Comparison of ENCODE assay signal across 18 cellular contexts in the genomic region with DNA sequence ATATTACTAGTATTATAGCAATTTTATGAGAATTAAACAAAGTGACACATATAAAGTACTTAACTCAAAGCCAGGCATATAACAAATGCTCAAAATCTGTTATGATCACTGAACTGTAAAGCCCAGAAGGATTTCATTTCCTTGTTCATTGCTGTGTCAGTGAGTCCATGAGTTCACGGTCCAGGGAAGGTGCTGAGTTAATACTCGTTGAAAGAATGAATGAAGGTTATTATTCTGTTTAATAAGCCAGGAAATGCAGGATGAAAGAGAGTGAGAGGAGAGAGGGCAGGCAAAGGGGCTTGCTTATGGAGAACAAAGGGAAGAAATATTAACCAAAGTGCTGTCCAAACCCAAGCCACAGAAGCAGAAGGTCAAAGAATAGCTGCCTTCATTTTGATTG.
DNase-seq lines count a peak whose midpoint lies in the region; ATAC-seq and TF ChIP-seq lines count a peak whose summit lies in the region.
"Had no signal": no experiment of that assay in that cellular context is flagged by ENCODE, and none has a peak within 500 bp of the region (broad histone marks: within the 10 kb centered on the region; RNA-seq: fewer than 3 reads in every experiment).

No MANE protein-coding gene starts in this region.

- H3K27me3 Mint-ChIP-seq in effector memory CD8-positive, alpha-beta T cell, result no peaks in the 10 kb centered on the region
- H3K27me3 Mint-ChIP-seq: activated naive CD8-positive, alpha-beta T cell; CD4-positive, CD25-positive, alpha-beta regulatory T cell had no signal

- TF ChIP-seq CTCF in GM20000 (IDR thresholded peaks at IDR 0.05; ENCODE audit: extremely low read depth, missing control alignments), result no peak

- H3K36me3 Mint-ChIP-seq in effector memory CD8-positive, alpha-beta T cell (ENCODE audit: insufficient read depth), result no peaks in the 10 kb centered on the region
- H3K36me3 Mint-ChIP-seq: activated naive CD8-positive, alpha-beta T cell; CD4-positive, CD25-positive, alpha-beta regulatory T cell; mesothelial cell of epicardium had no signal

- peak overlapping the region; percentile 9 to 84 for H3K27ac Mint-ChIP-seq in effector memory CD8-positive, alpha-beta T cell
- H3K27ac Mint-ChIP-seq: activated CD4-positive, alpha-beta memory T cell treated with anti-CD3 and anti-CD28 coated beads, Interleukin-2, amount 10 ng/mL, durations not matched to agents 7 days and 5 days; HFFc6; mesothelial cell of epicardium had no signal

- DNase-seq in NCI-H510A treated with DMSO at 0.1 percent for 48 hours (lab: John Stamatoyannopoulos, UW) (peak; percentile 10), NCI-H510A (lab: John Stamatoyannopoulos, UW) (no peak), GM20000 (ENCODE audit: low spot score) (peak; percentile 28), retina (peak; percentile 61), NCI-H82 (lab: John Stamatoyannopoulos, UW) (no peak), NCI-H2171 treated with DMSO at 0.1 percent for 48 hours (lab: John Stamatoyannopoulos, UW) (no peak)
- DNase-seq in effector memory CD8-positive, alpha-beta T cell, result no peak
- DNase-seq in stimulated activated CD4-positive, alpha-beta T cell treated with anti-CD3 and anti-CD28 coated beads, Interleukin-2, amount 100 ng/mL, for 24 hours, result no peak
- DNase-seq: activated CD4-positive, alpha-beta memory T cell treated with anti-CD3 and anti-CD28 coated beads, Interleukin-2, amount 10 ng/mL, durations not matched to agents 7 days and 5 days; activated T-cell treated with anti-CD3 and anti-CD28 coated beads, Interleukin-2, amount 50 U/mL, for 1 hour; EL; HFFc6; NCI-H1694 treated with DMSO at 0.1 percent for 48 hours; NCI-H446 treated with DMSO at 0.1 percent for 48 hours; WERI-Rb-1 had no signal

- no peak overlapping the region for H3K4me3 Mint-ChIP-seq in effector memory CD8-positive, alpha-beta T cell
- H3K4me3 Mint-ChIP-seq: activated CD4-positive, alpha-beta memory T cell treated with anti-CD3 and anti-CD28 coated beads, Interleukin-2, amount 10 ng/mL, durations not matched to agents 7 days and 5 days; activated naive CD8-positive, alpha-beta T cell; CD4-positive, CD25-positive, alpha-beta regulatory T cell; HFFc6; mesothelial cell of epicardium had no signal

- peaks cover 0 to 11% of the 10 kb centered on the region in 2 donors for H3K4me1 Mint-ChIP-seq in effector memory CD8-positive, alpha-beta T cell (ENCODE audit: low read depth in 2 of 2)

- H3K9me3 Mint-ChIP-seq in effector memory CD8-positive, alpha-beta T cell, result no peaks in the 10 kb centered on the region
- H3K9me3 Mint-ChIP-seq: activated CD4-positive, alpha-beta memory T cell treated with anti-CD3 and anti-CD28 coated beads, Interleukin-2, amount 10 ng/mL, durations not matched to agents 7 days and 5 days; CD4-positive, CD25-positive, alpha-beta regulatory T cell; HFFc6 had no signal

- no peak for ATAC-seq in effector memory CD8-positive, alpha-beta T cell (replicated peaks)

Comparison
In these comparisons a context has a peak if more than half of its experiments do, and no peak if none do; other contexts are left out.
1. DNase-seq: peak in NCI-H510A treated with DMSO at 0.1 percent for 48 hours (single experiment), GM20000 (single experiment) and retina (single experiment); none in NCI-H510A (single experiment), effector memory CD8-positive, alpha-beta T cell (0 of 3), stimulated activated CD4-positive, alpha-beta T cell treated with anti-CD3 and anti-CD28 coated beads, Interleukin-2, amount 100 ng/mL, for 24 hours (0 of 2), NCI-H82 (single experiment) and NCI-H2171 treated with DMSO at 0.1 percent for 48 hours (single experiment).